In genomic region chr6:170237999-170238740, GRCh38 we compare ENCODE assay signal across 27 cellular contexts.
"Had no signal": no experiment of that assay in that cellular context is flagged by ENCODE, and none has a peak within 500 bp of the region (broad histone marks: within the 10 kb centered on the region; RNA-seq: fewer than 3 reads in every experiment).

No MANE protein-coding gene starts in this region.

- H3K27me3 ChIP-seq: neutrophil, vagina had no signal

- H3K4me3 ChIP-seq: lung, mucosa of descending colon, prostate gland, thoracic aorta, vagina had no signal

- H3K9me3 ChIP-seq: mucosa of descending colon, neutrophil, prostate gland, thoracic aorta, vagina had no signal

- H3K36me3 ChIP-seq: neutrophil, prostate gland, thoracic aorta, vagina had no signal

- ATAC-seq: activated T-cell treated with anti-CD3 and anti-CD28 coated beads, Interleukin-2, amount 50 U/mL, for 72 hours; left colon; mucosa of descending colon; natural killer cell treated with Interleukin-12 subunit alpha and Interleukin-12 subunit beta and Interleukin-15 and Interleukin-18, amount 100 ng/mL, for 72 hours; stimulated activated naive CD8-positive, alpha-beta T cell treated with anti-CD3 and anti-CD28 coated beads, Interleukin-15, Interleukin-2, amounts not matched to agents 100 U/mL and 50 U/mL, for 24 hours had no signal

- FAIRE-seq: colon, frontal cortex, TTC549 had no signal

- H3K27ac ChIP-seq: neutrophil, prostate gland, thoracic aorta, vagina, VCaP had no signal

- H3K4me1 ChIP-seq: prostate gland, vagina had no signal

- DNase-seq: activated CD4-positive, alpha-beta T cell treated with anti-CD3 and anti-CD28 coated beads for 4 hours; activated CD4-positive, alpha-beta T cell treated with anti-CD3 and anti-CD28 coated beads, Interleukin-2, amount 50 U/mL, for 4 hours; activated naive CD4-positive, alpha-beta T cell treated with Interleukin-2 at 50 U/mL for 16 hours; activated T-cell treated with anti-CD3 and anti-CD28 coated beads for 4 hours; activated T-cell treated with anti-CD3 and anti-CD28 coated beads, Interleukin-2, amount 50 U/mL, for 72 hours; anterior cingulate cortex; effector CD8-positive, alpha-beta T cell; islet precursor cell; mesendoderm; retina; stimulated activated CD4-positive, alpha-beta T cell treated with anti-CD3 and anti-CD28 coated beads, Interleukin-2, amount 100 ng/mL, for 48 hours; stimulated activated naive CD8-positive, alpha-beta T cell treated with anti-CD3 and anti-CD28 coated beads, Interleukin-15, Interleukin-2, amounts not matched to agents 100 U/mL and 50 U/mL, for 24 hours; SW 1271; T-helper 9 cell; trophoblast cell had no signal
